In the genomic region with DNA sequence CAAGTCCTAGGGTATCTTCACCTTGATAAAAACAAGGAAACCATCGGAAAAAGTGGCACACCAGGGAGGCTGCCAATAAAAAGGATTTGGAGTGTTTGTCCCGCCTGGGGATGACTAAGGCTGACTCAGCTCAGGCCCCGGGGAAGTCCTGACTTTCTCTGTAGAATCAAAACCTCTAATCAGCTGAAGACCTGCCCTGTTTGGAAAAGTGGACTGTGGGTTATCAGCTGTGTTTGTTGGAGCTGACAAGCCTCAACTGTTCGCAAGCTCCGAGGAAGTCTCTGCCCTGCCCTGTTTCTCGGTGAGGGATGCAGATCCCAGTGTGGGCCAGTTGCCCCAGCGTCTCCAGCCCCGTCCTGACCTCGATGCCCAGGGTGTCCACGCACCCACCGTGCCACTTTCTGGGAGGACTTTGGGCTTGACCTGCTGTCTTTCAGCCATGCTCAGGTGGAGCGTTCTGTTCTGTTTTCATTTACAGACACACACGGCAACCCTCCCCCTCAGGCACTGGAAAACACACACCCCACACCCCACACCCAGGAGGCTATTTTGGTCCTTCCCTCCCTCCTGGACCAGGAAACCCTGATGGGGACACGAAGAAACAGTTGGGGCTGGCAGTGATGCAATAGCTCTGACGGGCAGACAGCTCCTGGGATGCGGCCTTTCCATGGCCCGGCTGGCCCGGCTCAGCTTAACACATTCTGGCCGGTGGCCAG, we compare ENCODE assay signal across 9 cellular contexts. TPM values are rescaled to one million over a fixed set of nuclear protein-coding genes. Genes with fewer than 3 reads are reported as not detected.
DNase-seq lines count a peak whose midpoint lies in the region; ATAC-seq and FAIRE-seq lines count a peak whose summit lies in the region.
"Had no signal": no experiment of that assay in that cellular context is flagged by ENCODE, and none has a peak within 500 bp of the region (broad histone marks: within the 10 kb centered on the region; RNA-seq: fewer than 3 reads in every experiment).

No MANE protein-coding gene starts in this region.

- H3K9me3 Mint-ChIP-seq in immature natural killer cell: no peaks in the 10 kb centered on the region
- H3K9me3 Mint-ChIP-seq: T-helper 1 cell treated with Interleukin-12 subunit alpha and Interleukin-12 subunit beta and Interleukin-4 antibody, amounts not matched to agents 30 μg/mL and 1 μg/mL, for 36 hours had no signal

- FAIRE-seq in G401.6 (lab: Jason Lieb, UNC): peak; percentile 84

- H3K4me1 Mint-ChIP-seq in immature natural killer cell: peaks cover 0 to 1% of the 10 kb centered on the region in 2 donors

- peaks cover 0 to 8% of the 10 kb centered on the region in 2 donors for H3K36me3 ChIP-seq in mucosa of rectum (ENCODE audit: control insufficient read depth in 2 of 2, insufficient read depth in 2 of 2, low read length in 2 of 2)

- DNase-seq in MV-4-11 (lab: John Stamatoyannopoulos, UW) (peak; percentile 55), dermis blood vessel endothelial cell (peak; percentile 93), immature natural killer cell (no peak), NCI-H1105 treated with DMSO at 0.1 percent for 48 hours (lab: John Stamatoyannopoulos, UW) (no peak)

- no peak overlapping the region for H3K27ac Mint-ChIP-seq in immature natural killer cell
- H3K27ac Mint-ChIP-seq: T-helper 1 cell treated with Interleukin-12 subunit alpha and Interleukin-12 subunit beta and Interleukin-4 antibody, amounts not matched to agents 30 μg/mL and 1 μg/mL, for 36 hours had no signal

- H3K9me3 ChIP-seq in mucosa of rectum (ENCODE audit: control insufficient read depth in 2 of 2, low read length in 2 of 2): no peaks in the 10 kb centered on the region

- no peaks in the 10 kb centered on the region for H3K27me3 ChIP-seq in mucosa of rectum (ENCODE audit: control insufficient read depth in 2 of 2, insufficient read depth in 2 of 2, low read length in 2 of 2)

- H3K36me3 Mint-ChIP-seq in immature natural killer cell: no peaks in the 10 kb centered on the region

- ATAC-seq in HG02623 (IDR thresholded peaks at IDR 0.05; ENCODE audit: unreplicated experiment) (no peak), HG02763 (IDR thresholded peaks at IDR 0.05; ENCODE audit: unreplicated experiment) (no peak)

- H3K4me3 ChIP-seq in mucosa of rectum (ENCODE audit: low read length in 2 of 2): no peak overlapping the region

- peaks cover 0 to 2% (median 0%) of the 10 kb centered on the region in 3 donors for H3K27me3 Mint-ChIP-seq in immature natural killer cell (ENCODE audit: low read depth in 3 of 3)

- no peak overlapping the region for H3K4me3 Mint-ChIP-seq in immature natural killer cell
- H3K4me3 Mint-ChIP-seq: T-helper 1 cell treated with Interleukin-12 subunit alpha and Interleukin-12 subunit beta and Interleukin-4 antibody, amounts not matched to agents 30 μg/mL and 1 μg/mL, for 36 hours had no signal

- peaks cover 32 to 41% of the 10 kb centered on the region in 2 donors for H3K4me1 ChIP-seq in mucosa of rectum (ENCODE audit: control insufficient read depth in 2 of 2, insufficient read depth in 2 of 2, low read length in 2 of 2)

- H3K27ac ChIP-seq in mucosa of rectum (ENCODE audit: low read depth in 2 of 2, low read length in 2 of 2): peak overlapping the region; percentile 49 to 68

- H3K9ac ChIP-seq in mucosa of rectum (ENCODE audit: low read depth in 1 of 2, low read length in 2 of 2): peak overlapping the region in 1 of 2 donors; percentile 42

RNA-seq across cellular contexts. Expression of a gene that starts 27.6 kb away (rescaled TPM):
- 18.5 and 29.6 TPM in 2 replicates for total RNA-seq in dermis blood vessel endothelial cell
- 10 to 100 TPM; 33.6 to 41.5 (median 37.6) TPM for polyA plus RNA-seq in immature natural killer cell

RNA-seq across cellular contexts. Expression of a gene that starts 38.4 kb away (rescaled TPM):
- total RNA-seq in dermis blood vessel endothelial cell: 33.9 and 53.5 TPM in 2 replicates
- polyA plus RNA-seq in immature natural killer cell: 1 to 10 TPM; 3.6 to 8.3 (median 4.5) TPM

RNA-seq across cellular contexts. Expression of a gene that starts 55.3 kb away (rescaled TPM):
- total RNA-seq in dermis blood vessel endothelial cell: 172 and 200 TPM in 2 replicates
- polyA plus RNA-seq in immature natural killer cell: under 1 TPM; 0.12 to 0.95 (median 0.64) TPM

RNA-seq across cellular contexts. Expression of a gene that starts 59.5 kb away (rescaled TPM):
- total RNA-seq in dermis blood vessel endothelial cell: 12.0 and 15.7 TPM in 2 replicates
- polyA plus RNA-seq in immature natural killer cell: 10 to 100 TPM in 1 of 3 donors, 1 to 10 TPM in 2; 5.0 to 12.7 (median 9.2) TPM

Comparison
In these comparisons a context has a peak if more than half of its experiments do, and no peak if none do; other contexts are left out.
1. DNase-seq: peak in MV-4-11 (single experiment) and dermis blood vessel endothelial cell (single experiment); none in immature natural killer cell (0 of 3) and NCI-H1105 treated with DMSO at 0.1 percent for 48 hours (single experiment).